Comparison of ENCODE assay signal across 21 cellular contexts in genomic region chr12:31003861-31004640, GRCh38.
"Had no signal": no experiment of that assay in that cellular context is flagged by ENCODE, and none has a peak within 500 bp of the region (broad histone marks: within the 10 kb centered on the region; RNA-seq: fewer than 3 reads in every experiment).

No MANE protein-coding gene starts in this region.

- H3K27me3 ChIP-seq: adrenal gland, ascending aorta, gastrocnemius medialis, thyroid gland had no signal

- H3K4me3 Mint-ChIP-seq: activated CD4-positive, alpha-beta memory T cell treated with anti-CD3 and anti-CD28 coated beads, Interleukin-2, amount 10 ng/mL, durations not matched to agents 7 days and 5 days; activated CD4-positive, alpha-beta T cell treated with anti-CD3 and anti-CD28 coated beads, Interleukin-2, amount 10 ng/mL, durations not matched to agents 24 days and 14 days; activated naive CD8-positive, alpha-beta T cell; endodermal cell had no signal

- H3K27ac Mint-ChIP-seq: activated CD4-positive, alpha-beta memory T cell treated with anti-CD3 and anti-CD28 coated beads, Interleukin-2, amount 10 ng/mL, durations not matched to agents 7 days and 5 days; activated CD4-positive, alpha-beta T cell treated with anti-CD3 and anti-CD28 coated beads, Interleukin-2, amount 10 ng/mL, durations not matched to agents 24 days and 14 days; activated naive CD8-positive, alpha-beta T cell; endodermal cell had no signal

- H3K36me3 ChIP-seq: adrenal gland, ascending aorta, esophagus squamous epithelium, gastrocnemius medialis, thyroid gland had no signal

- H3K27me3 Mint-ChIP-seq: activated CD4-positive, alpha-beta T cell treated with anti-CD3 and anti-CD28 coated beads, Interleukin-2, amount 10 ng/mL, durations not matched to agents 24 days and 14 days; activated naive CD8-positive, alpha-beta T cell had no signal

- DNase-seq: activated CD4-positive, alpha-beta memory T cell treated with anti-CD3 and anti-CD28 coated beads, Interleukin-2, amount 10 ng/mL, durations not matched to agents 7 days and 5 days; activated CD4-positive, alpha-beta T cell treated with anti-CD3 and anti-CD28 coated beads, Interleukin-2, amount 10 ng/mL, durations not matched to agents 24 days and 14 days; activated naive CD4-positive, alpha-beta T cell; cerebellar nuclear complex; cortex of kidney; esophagus squamous epithelium; gastrocnemius medialis; hippocampal formation; left colon; mesenchymal stem cell; mucosa of descending colon; occipital lobe; stimulated activated CD4-positive, alpha-beta T cell treated with anti-CD3 and anti-CD28 coated beads, Interleukin-4, amount 100 ng/mL, for 24 hours; stimulated activated naive CD8-positive, alpha-beta T cell treated with anti-CD3 and anti-CD28 coated beads, Interleukin-15, Interleukin-2, amounts not matched to agents 100 U/mL and 50 U/mL, for 24 hours; T-helper 2 cell; thyroid gland had no signal

- ATAC-seq: activated CD4-positive, CD25-positive, alpha-beta regulatory T cell treated with anti-CD3 and anti-CD28 coated beads, Interleukin-2, amount 50 U/mL, for 24 hours; gastrocnemius medialis; left colon; mucosa of descending colon; stimulated activated naive CD8-positive, alpha-beta T cell treated with anti-CD3 and anti-CD28 coated beads, Interleukin-15, Interleukin-2, amounts not matched to agents 100 U/mL and 50 U/mL, for 24 hours had no signal

- H3K36me3 Mint-ChIP-seq: activated naive CD8-positive, alpha-beta T cell had no signal

- H3K9me3 ChIP-seq: adrenal gland, ascending aorta, esophagus squamous epithelium, gastrocnemius medialis, mucosa of descending colon, thyroid gland had no signal

- H3K9me3 Mint-ChIP-seq: activated CD4-positive, alpha-beta memory T cell treated with anti-CD3 and anti-CD28 coated beads, Interleukin-2, amount 10 ng/mL, durations not matched to agents 7 days and 5 days; activated CD4-positive, alpha-beta T cell treated with anti-CD3 and anti-CD28 coated beads, Interleukin-2, amount 10 ng/mL, durations not matched to agents 24 days and 14 days; endodermal cell had no signal

- H3K27ac ChIP-seq: adrenal gland, ascending aorta, esophagus squamous epithelium, gastrocnemius medialis, thyroid gland had no signal

- H3K4me1 ChIP-seq: adrenal gland, ascending aorta, gastrocnemius medialis, thyroid gland had no signal

- H3K4me3 ChIP-seq: adrenal gland, ascending aorta, esophagus squamous epithelium, gastrocnemius medialis, mucosa of descending colon, thyroid gland had no signal
